2 cellular contexts compared by ENCODE assay signal in genomic region chr1:30880631-30881155, GRCh38.
TF ChIP-seq lines count a peak whose summit lies in the region.

No MANE protein-coding gene starts in this region.

TF ChIP-seq in HEK293, 187 proteins besides CTCF, POLR2A, EP300 and RAD21:
- TF ChIP-seq, protein P1, sequence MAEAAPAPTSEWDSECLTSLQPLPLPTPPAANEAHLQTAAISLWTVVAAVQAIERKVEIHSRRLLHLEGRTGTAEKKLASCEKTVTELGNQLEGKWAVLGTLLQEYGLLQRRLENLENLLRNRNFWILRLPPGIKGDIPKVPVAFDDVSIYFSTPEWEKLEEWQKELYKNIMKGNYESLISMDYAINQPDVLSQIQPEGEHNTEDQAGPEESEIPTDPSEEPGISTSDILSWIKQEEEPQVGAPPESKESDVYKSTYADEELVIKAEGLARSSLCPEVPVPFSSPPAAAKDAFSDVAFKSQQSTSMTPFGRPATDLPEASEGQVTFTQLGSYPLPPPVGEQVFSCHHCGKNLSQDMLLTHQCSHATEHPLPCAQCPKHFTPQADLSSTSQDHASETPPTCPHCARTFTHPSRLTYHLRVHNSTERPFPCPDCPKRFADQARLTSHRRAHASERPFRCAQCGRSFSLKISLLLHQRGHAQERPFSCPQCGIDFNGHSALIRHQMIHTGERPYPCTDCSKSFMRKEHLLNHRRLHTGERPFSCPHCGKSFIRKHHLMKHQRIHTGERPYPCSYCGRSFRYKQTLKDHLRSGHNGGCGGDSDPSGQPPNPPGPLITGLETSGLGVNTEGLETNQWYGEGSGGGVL (tag by site-specific recombination; IDR thresholded peaks at IDR 0.05), result peak; percentile 30; the same call in 1 of the 2 replicates
- TF ChIP-seq ZNF211 (tag by site-specific recombination; IDR thresholded peaks at IDR 0.05; ENCODE audit: low read depth), result no peak
- TF ChIP-seq, protein P2, sequence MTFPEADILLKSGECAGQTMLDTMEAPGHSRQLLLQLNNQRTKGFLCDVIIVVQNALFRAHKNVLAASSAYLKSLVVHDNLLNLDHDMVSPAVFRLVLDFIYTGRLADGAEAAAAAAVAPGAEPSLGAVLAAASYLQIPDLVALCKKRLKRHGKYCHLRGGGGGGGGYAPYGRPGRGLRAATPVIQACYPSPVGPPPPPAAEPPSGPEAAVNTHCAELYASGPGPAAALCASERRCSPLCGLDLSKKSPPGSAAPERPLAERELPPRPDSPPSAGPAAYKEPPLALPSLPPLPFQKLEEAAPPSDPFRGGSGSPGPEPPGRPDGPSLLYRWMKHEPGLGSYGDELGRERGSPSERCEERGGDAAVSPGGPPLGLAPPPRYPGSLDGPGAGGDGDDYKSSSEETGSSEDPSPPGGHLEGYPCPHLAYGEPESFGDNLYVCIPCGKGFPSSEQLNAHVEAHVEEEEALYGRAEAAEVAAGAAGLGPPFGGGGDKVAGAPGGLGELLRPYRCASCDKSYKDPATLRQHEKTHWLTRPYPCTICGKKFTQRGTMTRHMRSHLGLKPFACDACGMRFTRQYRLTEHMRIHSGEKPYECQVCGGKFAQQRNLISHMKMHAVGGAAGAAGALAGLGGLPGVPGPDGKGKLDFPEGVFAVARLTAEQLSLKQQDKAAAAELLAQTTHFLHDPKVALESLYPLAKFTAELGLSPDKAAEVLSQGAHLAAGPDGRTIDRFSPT (tag by site-specific recombination; IDR thresholded peaks at IDR 0.05), result no peak
- TF ChIP-seq ZNF366 (tag by site-specific recombination; conservative IDR thresholded peaks at IDR 0.05), result no peak
- no peak for TF ChIP-seq ZNF830 (tag by site-specific recombination; IDR thresholded peaks at IDR 0.05; ENCODE audit: low read depth)
- TF ChIP-seq ZNF2 (tag by site-specific recombination; IDR thresholded peaks at IDR 0.05), result no peak

TF ChIP-seq in K562, 482 proteins besides CTCF, POLR2A, EP300 and RAD21:
- TF ChIP-seq ZBTB17 (CRISPR knock-in tag; IDR thresholded peaks at IDR 0.05) (no peak), FOXA1 (IDR thresholded peaks at IDR 0.05; ENCODE audit: borderline replicate concordance) (no peak), CTCFL (IDR thresholded peaks at IDR 0.05; ENCODE audit: borderline replicate concordance, insufficient read depth, low read depth, low read length, poor library complexity, severe bottlenecking) (no peak), ILF3 (IDR thresholded peaks at IDR 0.05; ENCODE audit: borderline replicate concordance) (no peak), ZNF212 (CRISPR knock-in tag; IDR thresholded peaks at IDR 0.05) (no peak)
TF ChIP-seq in K562: peak in this region for 0.
